ENCODE assay signal across 8 cellular contexts in the genomic region with DNA sequence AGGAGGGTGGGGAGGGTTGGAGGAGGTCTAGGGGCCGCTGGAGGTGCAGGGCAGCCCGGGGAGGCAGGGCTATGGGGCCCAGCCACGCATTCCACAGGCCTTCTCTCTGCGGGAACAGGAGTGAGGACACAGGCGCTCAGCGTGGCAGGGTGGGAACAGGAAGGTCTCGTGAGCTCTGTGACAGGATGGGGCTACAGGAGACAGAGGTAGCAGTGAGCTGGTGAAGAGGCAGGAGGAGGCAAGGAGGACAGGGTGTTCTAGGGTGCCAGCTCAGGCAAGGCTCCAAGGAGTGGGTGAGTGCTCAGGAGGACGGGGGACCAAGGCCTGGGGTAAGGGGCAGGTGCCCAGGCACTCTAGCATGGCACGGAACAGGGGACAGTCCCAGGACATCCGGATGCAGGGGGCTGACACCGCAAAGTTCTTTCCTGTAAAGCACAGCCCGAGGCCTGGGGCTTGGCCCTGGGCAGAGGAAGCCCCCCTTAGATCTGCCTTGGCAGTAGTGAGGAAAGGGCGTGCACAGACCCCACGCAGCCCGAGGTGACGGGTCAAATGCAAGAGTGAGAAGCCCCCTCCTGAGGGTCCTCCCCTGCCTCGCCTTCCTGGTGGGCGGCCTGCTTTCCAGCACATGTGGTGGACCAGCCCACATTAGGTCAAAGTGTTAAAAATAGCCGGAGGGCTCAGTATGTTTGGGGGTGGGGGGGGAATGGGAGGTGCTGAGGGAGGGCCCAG. TPM values are rescaled to one million over a fixed set of nuclear protein-coding genes. Genes with fewer than 3 reads are reported as not detected.
DNase-seq lines count a peak whose midpoint lies in the region; ATAC-seq and TF ChIP-seq lines count a peak whose summit lies in the region.

No MANE protein-coding gene starts in this region.

- TF ChIP-seq CTCF in ascending aorta (IDR thresholded peaks at IDR 0.05): no peak

- no peaks in the 10 kb centered on the region for H3K27me3 ChIP-seq in BLaER1
- no peaks in the 10 kb centered on the region for H3K27me3 ChIP-seq in ascending aorta
- H3K27me3 ChIP-seq in iPS-15b (ENCODE audit: control insufficient read depth, insufficient read depth, low read length): no peaks in the 10 kb centered on the region
- no peaks in the 10 kb centered on the region for H3K27me3 ChIP-seq in skeletal muscle tissue (ENCODE audit: control insufficient read depth in 3 of 3, insufficient read depth in 3 of 3, low read length in 3 of 3)

- peaks cover 15% of the 10 kb centered on the region for H3K36me3 ChIP-seq in BLaER1
- peaks cover under 1 to 6% of the 10 kb centered on the region in 2 donors for H3K36me3 ChIP-seq in ascending aorta
- no peaks in the 10 kb centered on the region for H3K36me3 ChIP-seq in iPS-15b (ENCODE audit: control insufficient read depth, insufficient read depth, low read length)
- peaks cover under 1 to 2% (median under 1%) of the 10 kb centered on the region in 3 donors for H3K36me3 ChIP-seq in skeletal muscle tissue (ENCODE audit: control insufficient read depth in 3 of 3, insufficient read depth in 3 of 3, low read length in 3 of 3)

- peak; percentile 31 for DNase-seq in LHCN-M2 (ENCODE audit: low read depth)
- peak in 1 of 2 donors; percentile 85 for DNase-seq in ascending aorta (ENCODE audit: low spot score in 2 of 2)
- DNase-seq in NOMO-1 (lab: John Stamatoyannopoulos, UW; ENCODE audit: unreplicated experiment in 2 of 2): no peak
- no peak for DNase-seq in iPS-NIHi7 (ENCODE audit: extremely low spot score)

- H3K4me1 ChIP-seq in BLaER1: peaks cover 81% of the 10 kb centered on the region
- peaks cover 32 to 46% of the 10 kb centered on the region in 2 donors for H3K4me1 ChIP-seq in ascending aorta
- H3K4me1 ChIP-seq in iPS-15b (ENCODE audit: control insufficient read depth, insufficient read depth, low read length): peaks cover 31% of the 10 kb centered on the region
- peaks cover 69 to 75% (median 73%) of the 10 kb centered on the region in 3 donors for H3K4me1 ChIP-seq in skeletal muscle tissue (ENCODE audit: control insufficient read depth in 3 of 3, insufficient read depth in 3 of 3, low read length in 3 of 3)

- peaks cover 1% of the 10 kb centered on the region for H4K20me1 ChIP-seq in BLaER1

- intact Hi-C loops in ascending aorta (cut with DNase I): loop anchor here (2.0 to 5.0 kb wide), 4 partner anchors 47 to 439 kb away; partner anchors contain the start of gene CFL1

- ATAC-seq in HG02798 (IDR thresholded peaks at IDR 0.05; ENCODE audit: poor library complexity, unreplicated experiment): no peak

- H3K9me3 ChIP-seq in BLaER1: no peaks in the 10 kb centered on the region
- H3K9me3 ChIP-seq in ascending aorta: no peaks in the 10 kb centered on the region
- no peaks in the 10 kb centered on the region for H3K9me3 ChIP-seq in iPS-15b (ENCODE audit: control insufficient read depth, insufficient read depth, low read length)
- no peaks in the 10 kb centered on the region for H3K9me3 ChIP-seq in skeletal muscle tissue (ENCODE audit: control insufficient read depth in 3 of 3, low read length in 3 of 3)

- H3K9ac ChIP-seq in BLaER1 (peak overlapping the region; percentile 99), iPS-15b (ENCODE audit: low read depth, low read length) (peak overlapping the region; percentile 56), skeletal muscle tissue (ENCODE audit: low read depth in 1 of 3, low read length in 3 of 3) (peak overlapping the region; percentile 89 to 99 (median 95))

- peak overlapping the region; percentile 90 for H3K4me3 ChIP-seq in BLaER1
- peak overlapping the region; percentile 56 to 80 for H3K4me3 ChIP-seq in ascending aorta
- peak overlapping the region; percentile 0 for H3K4me3 ChIP-seq in iPS-15b (ENCODE audit: low read depth, low read length)
- peak overlapping the region; percentile 73 to 90 (median 84) for H3K4me3 ChIP-seq in skeletal muscle tissue (ENCODE audit: low read length in 3 of 3)

- peak overlapping the region; percentile 94 for H3K4me2 ChIP-seq in BLaER1

- peak overlapping the region; percentile 99 for H3K27ac ChIP-seq in BLaER1
- peak overlapping the region; percentile 97 to 99 for H3K27ac ChIP-seq in ascending aorta
- H3K27ac ChIP-seq in skeletal muscle tissue (ENCODE audit: low read depth, low read length): peak overlapping the region; percentile 99

RNA-seq across cellular contexts. Expression of gene NEAT1, which starts 4.7 kb away (rescaled TPM):
- total RNA-seq in LHCN-M2 (2014; rRNA removed) (29.4 and 37.8 TPM in 2 replicates), ascending aorta (180 TPM), skeletal muscle tissue (26.1 TPM)
- 88.5 TPM for polyA plus RNA-seq in LHCN-M2 (2012)

RNA-seq across cellular contexts. Expression of gene FRMD8, which starts 31.4 kb away (rescaled TPM):
- total RNA-seq in LHCN-M2 (2014; rRNA removed): 40.7 and 58.7 TPM in 2 replicates
- polyA plus RNA-seq in LHCN-M2 (2012): 19.7 TPM
- total RNA-seq in ascending aorta: 99.3 TPM
- total RNA-seq in skeletal muscle tissue: 8.4 TPM

RNA-seq across cellular contexts. Expression of gene SLC25A45, which starts 35.4 kb away (rescaled TPM):
- 1.4 and 2.3 TPM in 2 replicates for total RNA-seq in LHCN-M2 (2014; rRNA removed)
- 1.5 TPM for polyA plus RNA-seq in LHCN-M2 (2012)
- 11.4 TPM for total RNA-seq in ascending aorta
- total RNA-seq in skeletal muscle tissue: 3.7 TPM

Comparison
In these comparisons a context has a peak if more than half of its experiments do, and no peak if none do; other contexts are left out.
1. H3K4me3 ChIP-seq: peak in every context shown above with its lines; median percentile 90 in BLaER1; 84 in skeletal muscle tissue; 68 in ascending aorta; 0 in iPS-15b.